8 cellular contexts compared by ENCODE assay signal in genomic region chr16:2224183-2224486, GRCh38. TPM values are rescaled to one million over a fixed set of nuclear protein-coding genes. Genes with fewer than 3 reads are reported as not detected.
DNase-seq lines count a peak whose midpoint lies in the region; ATAC-seq and TF ChIP-seq lines count a peak whose summit lies in the region.

No MANE protein-coding gene starts in this region.

- H3K9me3 Mint-ChIP-seq in Caco-2 (ENCODE audit: unreplicated experiment): no peaks in the 10 kb centered on the region
- H3K9me3 Mint-ChIP-seq in activated naive CD8-positive, alpha-beta T cell treated with anti-CD3 and anti-CD28 coated beads for 36 hours: no peaks in the 10 kb centered on the region

- H3K9me3 ChIP-seq in Caco-2: no peaks in the 10 kb centered on the region

- TF ChIP-seq CTCF in Caco-2 (IDR thresholded peaks at IDR 0.05; ENCODE audit: insufficient read depth in 1 of 2, low read depth in 1 of 2, low read length in 1 of 2, severe bottlenecking in 1 of 2, unreplicated experiment in 1 of 2): no peak

- H3K27ac Mint-ChIP-seq in Caco-2 (ENCODE audit: unreplicated experiment): peak overlapping the region; percentile 64
- peak overlapping the region; percentile 79 for H3K27ac Mint-ChIP-seq in activated naive CD8-positive, alpha-beta T cell treated with anti-CD3 and anti-CD28 coated beads for 36 hours

- no peaks in the 10 kb centered on the region; the same call in 1 of the 2 replicates for H3K36me3 ChIP-seq in Caco-2 (ENCODE audit: control insufficient read depth, insufficient read depth, low read length)

- CTCF ChIA-PET in Caco-2 (lab: Charles Lee): interaction anchor here (0.6 to 1.0 kb wide), 2 partner anchors 45 to 260 kb away, joined by 3 to 8 read pairs; partner anchors contain the start of gene RPS2

- peaks cover 14% of the 10 kb centered on the region for H3K36me3 Mint-ChIP-seq in Caco-2 (ENCODE audit: insufficient read depth, unreplicated experiment)
- peaks cover 10% of the 10 kb centered on the region for H3K36me3 Mint-ChIP-seq in activated naive CD8-positive, alpha-beta T cell treated with anti-CD3 and anti-CD28 coated beads for 36 hours

- DNase-seq in Caco-2 (no peak), iris pigment epithelial cell (ENCODE audit: low read depth) (peak; percentile 54), substantia nigra (lab: John Stamatoyannopoulos, UW) (no peak), GM19240 (ENCODE audit: insufficient read length, low spot score) (no peak)
- no peak for DNase-seq in activated naive CD8-positive, alpha-beta T cell treated with anti-CD3 and anti-CD28 coated beads for 36 hours
- DNase-seq in stimulated activated CD4-positive, alpha-beta T cell treated with anti-CD3 and anti-CD28 coated beads, Interleukin-4, amount 100 ng/mL, for 24 hours: no peak

- ATAC-seq in HG02678 (IDR thresholded peaks at IDR 0.05; ENCODE audit: unreplicated experiment): peak; percentile 3
- no peak for ATAC-seq in GM21786 (IDR thresholded peaks at IDR 0.05; ENCODE audit: unreplicated experiment)

- no peaks in the 10 kb centered on the region for H3K4me1 Mint-ChIP-seq in Caco-2 (ENCODE audit: low read depth, unreplicated experiment)
- H3K4me1 Mint-ChIP-seq in activated naive CD8-positive, alpha-beta T cell treated with anti-CD3 and anti-CD28 coated beads for 36 hours: peaks cover 9% of the 10 kb centered on the region

- POLR2A ChIA-PET in Caco-2 (lab: Charles Lee): interaction anchor here (0.5 kb wide), 1 partner anchor 49 kb away, joined by 3 read pairs; no protein-coding TSS in a partner anchor

- H3K4me3 ChIP-seq in Caco-2 (ENCODE audit: low read depth, low read length): peak overlapping the region; percentile 79

- peak overlapping the region; percentile 81 for H3K4me3 Mint-ChIP-seq in Caco-2 (ENCODE audit: unreplicated experiment)
- H3K4me3 Mint-ChIP-seq in activated naive CD8-positive, alpha-beta T cell treated with anti-CD3 and anti-CD28 coated beads for 36 hours: peak overlapping the region; percentile 83

- no peaks in the 10 kb centered on the region for H3K27me3 Mint-ChIP-seq in Caco-2 (ENCODE audit: insufficient read depth, unreplicated experiment)
- no peaks in the 10 kb centered on the region for H3K27me3 Mint-ChIP-seq in activated naive CD8-positive, alpha-beta T cell treated with anti-CD3 and anti-CD28 coated beads for 36 hours

- BruUV-seq in Caco-2 (replicated peaks; lab: Mats Ljungman, UMichigan): no TSS peak

- intact Hi-C loops in Caco-2 (cut with micrococcal nuclease; ENCODE audit: unreplicated experiment): no loop called here

- no peaks in the 10 kb centered on the region for H3K27me3 ChIP-seq in Caco-2 (replicated peaks; ENCODE audit: control insufficient read depth, insufficient read depth, low read length)

- H3K27ac ChIP-seq in substantia nigra (ENCODE audit: low read depth, low read length, poor library complexity, severe bottlenecking): peak overlapping the region; percentile 77

- peaks cover 8% of the 10 kb centered on the region for H3K4me1 ChIP-seq in Caco-2

RNA-seq across cellular contexts. Expression of gene E4F1, which starts 0.7 kb away (rescaled TPM):
- total RNA-seq in Caco-2 (2022): 29.5 and 30.1 TPM in 2 replicates
- 10 to 100 TPM; 23.0 to 24.1 TPM for total RNA-seq in activated naive CD8-positive, alpha-beta T cell treated with anti-CD3 and anti-CD28 coated beads for 36 hours

RNA-seq across cellular contexts. Expression of gene PGP, which starts 9.5 kb away (rescaled TPM):
- 31.1 and 36.2 TPM in 2 replicates for total RNA-seq in Caco-2 (2022)
- total RNA-seq in activated naive CD8-positive, alpha-beta T cell treated with anti-CD3 and anti-CD28 coated beads for 36 hours: 10 to 100 TPM; 24.2 to 24.5 TPM

RNA-seq across cellular contexts. Expression of gene DNASE1L2, which starts 12.1 kb away (rescaled TPM):
- 0.27 and 1.00 TPM in 2 replicates for total RNA-seq in Caco-2 (2022)
- total RNA-seq in activated naive CD8-positive, alpha-beta T cell treated with anti-CD3 and anti-CD28 coated beads for 36 hours: under 1 TPM; 0.87 to 0.92 TPM

RNA-seq across cellular contexts. Expression of gene BRICD5, which starts 13.5 kb away (rescaled TPM):
- 5.4 and 10.0 TPM in 2 replicates for total RNA-seq in Caco-2 (2022)
- 1 to 10 TPM; 2.3 to 6.4 TPM for total RNA-seq in activated naive CD8-positive, alpha-beta T cell treated with anti-CD3 and anti-CD28 coated beads for 36 hours

RNA-seq across cellular contexts. Expression of gene MLST8, which starts 18.9 kb away (rescaled TPM):
- total RNA-seq in Caco-2 (2022): 53.1 and 59.7 TPM in 2 replicates
- 10 to 100 TPM; 89.5 to 92.3 TPM for total RNA-seq in activated naive CD8-positive, alpha-beta T cell treated with anti-CD3 and anti-CD28 coated beads for 36 hours
